In the genomic region with DNA sequence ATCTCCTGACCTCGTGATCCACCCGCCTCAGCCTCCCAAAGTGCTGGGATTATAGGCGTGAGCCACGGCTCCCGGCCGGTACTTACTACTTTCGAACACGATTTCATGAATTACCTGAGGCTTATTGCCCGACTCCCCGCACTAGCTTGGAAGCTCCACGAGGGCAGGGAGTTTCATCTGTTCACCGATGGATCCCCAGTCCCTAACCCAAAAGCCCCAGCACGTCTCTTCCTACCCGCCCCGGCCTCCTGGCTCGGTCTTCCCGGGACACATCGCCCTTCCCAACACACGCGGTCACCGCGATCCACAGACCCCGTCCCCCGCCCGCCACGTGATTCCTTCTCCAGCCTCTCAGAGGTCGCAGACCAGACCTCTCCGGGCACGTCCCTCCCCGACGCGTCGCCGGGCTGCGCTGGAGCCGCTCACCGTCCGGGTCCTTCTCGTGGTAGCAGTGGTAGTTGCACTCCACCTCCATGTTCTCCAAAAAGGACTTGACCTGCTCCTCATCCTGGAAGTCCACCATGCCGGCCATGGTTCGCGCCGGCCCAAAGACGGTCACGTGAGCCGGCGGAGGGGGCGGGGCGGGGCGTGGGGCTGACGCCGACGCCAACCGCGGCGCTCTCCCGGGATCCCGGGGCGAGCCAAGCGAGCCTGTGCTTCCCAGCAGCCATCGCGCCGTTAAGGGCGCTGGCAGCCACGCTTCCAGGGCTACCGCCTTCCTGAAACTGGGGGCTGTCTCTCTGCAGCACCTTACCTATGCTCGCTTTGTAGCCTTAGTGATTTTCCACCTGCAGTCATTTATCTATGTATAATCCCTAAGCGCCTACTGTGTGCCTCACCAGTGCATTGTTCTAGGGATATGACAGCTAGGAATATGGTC, we compare ENCODE assay signal across 8 cellular contexts. TPM values are rescaled to one million over a fixed set of nuclear protein-coding genes. Genes with fewer than 3 reads are reported as not detected.
A peak's percentile ranks its signal among the peaks of the same experiment; 100 is the strongest.
DNase-seq lines count a peak whose midpoint lies in the region; ATAC-seq and TF ChIP-seq lines count a peak whose summit lies in the region.

A gene (minus strand): TSS at position 553 of the 880 bp plus-strand sequence. CDS start 21 bp downstream, at position 532.

- H3K4me3 Mint-ChIP-seq in activated CD4-positive, alpha-beta T cell treated with anti-CD3 and anti-CD28 coated beads, Interleukin-2, amount 10 ng/mL, durations not matched to agents 24 days and 14 days = peak within 1 kb of the TSS; percentile 95

- DNase-seq in A172 (ENCODE audit: low spot score) (peak; percentile 34), NCI-H524 (lab: John Stamatoyannopoulos, UW) (peak; percentile 58 to 78), cortex of kidney (lab: John Stamatoyannopoulos, UW) (peak; percentile 31), left colon (peak; percentile 84 to 93)
- DNase-seq in activated CD4-positive, alpha-beta T cell treated with anti-CD3 and anti-CD28 coated beads, Interleukin-2, amount 10 ng/mL, durations not matched to agents 24 days and 14 days = peak; percentile 91
- DNase-seq in stimulated activated CD4-positive, alpha-beta T cell treated with anti-CD3 and anti-CD28 coated beads, Interleukin-1b, Interleukin-23, amount 100 ng/mL, for 4 hours (ENCODE audit: low read depth in 2 of 2) = peak; percentile 34 to 74

- peak; percentile 71 for TF ChIP-seq POLR2A in GM18526 (IDR thresholded peaks at IDR 0.05; ENCODE audit: extremely low read depth, insufficient read length)

- H3K36me3 Mint-ChIP-seq in activated CD4-positive, alpha-beta T cell treated with anti-CD3 and anti-CD28 coated beads, Interleukin-2, amount 10 ng/mL, durations not matched to agents 24 days and 14 days (ENCODE audit: low read depth) = peaks cover 23% of the 10 kb centered on the region

- ATAC-seq in HG03354 (IDR thresholded peaks at IDR 0.05; ENCODE audit: poor library complexity, severe bottlenecking, unreplicated experiment) (peak; percentile 42), left colon (peak; percentile 78)

- H3K9me3 Mint-ChIP-seq in activated CD4-positive, alpha-beta T cell treated with anti-CD3 and anti-CD28 coated beads, Interleukin-2, amount 10 ng/mL, durations not matched to agents 24 days and 14 days = no peaks in the 10 kb centered on the region

- peaks cover 5% of the 10 kb centered on the region for H3K27me3 Mint-ChIP-seq in activated CD4-positive, alpha-beta T cell treated with anti-CD3 and anti-CD28 coated beads, Interleukin-2, amount 10 ng/mL, durations not matched to agents 24 days and 14 days

- H3K27ac Mint-ChIP-seq in activated CD4-positive, alpha-beta T cell treated with anti-CD3 and anti-CD28 coated beads, Interleukin-2, amount 10 ng/mL, durations not matched to agents 24 days and 14 days = peak within 1 kb of the TSS; percentile 92

- peaks cover 20% of the 10 kb centered on the region for H3K4me1 Mint-ChIP-seq in activated CD4-positive, alpha-beta T cell treated with anti-CD3 and anti-CD28 coated beads, Interleukin-2, amount 10 ng/mL, durations not matched to agents 24 days and 14 days

- intact Hi-C loops in activated CD4-positive, alpha-beta T cell treated with anti-CD3 and anti-CD28 coated beads, Interleukin-2, amount 10 ng/mL, durations not matched to agents 24 days and 14 days (cut with micrococcal nuclease) = no loop called here
- intact Hi-C loops in left colon (cut with DNase I, micrococcal nuclease) = no loop called here

RNA-seq across cellular contexts. Expression of the gene that starts here (rescaled TPM):
- total RNA-seq in A172 (2014; rRNA removed; shearing (Covaris generic)) = 4.1 and 5.3 TPM in 2 replicates
- 37.8 and 40.2 TPM in 2 replicates for total RNA-seq in activated CD4-positive, alpha-beta T cell treated with anti-CD3 and anti-CD28 coated beads, Interleukin-2, amount 10 ng/mL, durations not matched to agents 24 days and 14 days
- total RNA-seq in left colon = 10 to 100 TPM; 21.3 to 28.1 TPM

Comparison
In these comparisons a context has a peak if more than half of its experiments do, and no peak if none do; other contexts are left out.
1. Peak in every context shown above with its lines: DNase-seq and ATAC-seq.
2. DNase-seq: peak in every context shown above with its lines; median percentile 91 in activated CD4-positive, alpha-beta T cell treated with anti-CD3 and anti-CD28 coated beads, Interleukin-2, amount 10 ng/mL, durations not matched to agents 24 days and 14 days; 88 in left colon; 68 in NCI-H524; 54 in stimulated activated CD4-positive, alpha-beta T cell treated with anti-CD3 and anti-CD28 coated beads, Interleukin-1b, Interleukin-23, amount 100 ng/mL, for 4 hours; 34 in A172; 31 in cortex of kidney.